18 cellular contexts compared by ENCODE assay signal in genomic region chr11:69245491-69246345, GRCh38. TPM values are rescaled to one million over a fixed set of nuclear protein-coding genes. Genes with fewer than 3 reads are reported as not detected.
DNase-seq lines count a peak whose midpoint lies in the region; ATAC-seq, FAIRE-seq and TF ChIP-seq lines count a peak whose summit lies in the region.
"Had no signal": no experiment of that assay in that cellular context is flagged by ENCODE, and none has a peak within 500 bp of the region (broad histone marks: within the 10 kb centered on the region; RNA-seq: fewer than 3 reads in every experiment).

No MANE protein-coding gene starts in this region.

- no peak overlapping the region for H2BK15ac ChIP-seq in H1 (ENCODE audit: low read length)

- WGBS in H1 (ENCODE audit: extremely low coverage in 1 of 2, insufficient coverage in 1 of 2, insufficient read length in 1 of 2, insufficient replicate concordance in 2 of 2, low coverage in 1 of 2, low lambda C conversion rate in 2 of 2, missing lambda C conversion rate in 1 of 2), 2 experiments, result 85% methylated on average over 14 of the region's 16 CpGs; no CpG with 5 or more reads in 1 of the 2 experiments

- peak overlapping the region; percentile 31; the same call in 1 of the 2 replicates for H4K8ac ChIP-seq in H1 (ENCODE audit: extremely low read depth, insufficient read depth, low read length)

- no peak for TF ChIP-seq POLR2A in H1 (IDR thresholded peaks at IDR 0.05; ENCODE audit: control extremely low read depth in 1 of 2, low read depth in 2 of 2, low read length in 2 of 2)

- no peak overlapping the region for H3K56ac ChIP-seq in H1 (replicated peaks; ENCODE audit: insufficient read length, low read depth, low read length)

- no peaks in the 10 kb centered on the region for H4K20me1 ChIP-seq in H1 (replicated peaks in 1 of 2; ENCODE audit: control insufficient read depth in 1 of 2, insufficient read depth in 2 of 2, low read length in 2 of 2)

- no peak for ATAC-seq in activated T-cell treated with anti-CD3 and anti-CD28 coated beads, Interleukin-2, amount 50 U/mL, for 4 hours
- no peak for ATAC-seq in HG03439 (IDR thresholded peaks at IDR 0.05; ENCODE audit: unreplicated experiment)
- ATAC-seq: A549, GM12878, HCT116 had no signal

- FAIRE-seq in H1 (lab: Jason Lieb, UNC), result no peak
- FAIRE-seq: A549, GM12878, RCC 7860 had no signal

- peak overlapping the region; percentile 39; the same call in 1 of the 2 replicates for H2BK12ac ChIP-seq in H1 (ENCODE audit: low read depth, low read length)

- H3K4me2 ChIP-seq in H1 (ENCODE audit: insufficient read depth in 1 of 2, low read depth in 2 of 2, low read length in 2 of 2), result no peak overlapping the region
- H3K4me2 ChIP-seq: A549 had no signal

- H2AFZ ChIP-seq in H1 (ENCODE audit: low read length), result no peak overlapping the region

- peaks cover 16% of the 10 kb centered on the region for H3K4me1 Mint-ChIP-seq in activated T-cell treated with anti-CD3 and anti-CD28 coated beads, Interleukin-2, amount 50 U/mL, for 24 hours (ENCODE audit: low read depth)
- peaks cover 14% of the 10 kb centered on the region for H3K4me1 Mint-ChIP-seq in activated T-cell treated with anti-CD3 and anti-CD28 coated beads, Interleukin-2, amount 50 U/mL, for 4 hours (ENCODE audit: low read depth)

- CTCF ChIA-PET in H1 (lab: Charles Lee; ENCODE audit: partially characterized antibody), result interaction anchor here (0.7 to 5.0 kb wide), 4 partner anchors 12 to 145 kb away, joined by 3 to 17 read pairs (median 4); no protein-coding TSS in a partner anchor

- no peak for TF ChIP-seq EP300 in H1 (IDR thresholded peaks at IDR 0.05; ENCODE audit: borderline replicate concordance in 1 of 2, low read depth in 2 of 2, low read length in 2 of 2)

- H3K14ac ChIP-seq in H1 (ENCODE audit: insufficient read length), result no peak overlapping the region

- no peak overlapping the region for H2BK5ac ChIP-seq in H1 (ENCODE audit: low read depth, low read length)

- no peaks in the 10 kb centered on the region for H3K9me3 ChIP-seq in H1 (ENCODE audit: insufficient read depth in 2 of 2, low read depth in 1 of 2, low read length in 1 of 2)
- H3K9me3 ChIP-seq: A549 had no signal

- H3K79me2 ChIP-seq in H1 (ENCODE audit: control insufficient read depth in 1 of 2, insufficient read depth in 2 of 2, low read length in 2 of 2), result no peaks in the 10 kb centered on the region

- H3K27ac ChIP-seq in H1 (ENCODE audit: low read depth, low read length), result no peak overlapping the region
- H3K27ac ChIP-seq: A549, C4-2B had no signal

- H3K36me3 ChIP-seq in H1 (ENCODE audit: control insufficient read depth in 2 of 4, insufficient read depth in 4 of 4, low read length in 3 of 4), result no peaks in the 10 kb centered on the region

- no peak for TF ChIP-seq CTCF in H1 (IDR thresholded peaks at IDR 0.05; ENCODE audit: control extremely low read depth in 1 of 3, insufficient read depth in 1 of 3, low read depth in 1 of 3, low read length in 3 of 3)

- no peak overlapping the region for H3K9ac ChIP-seq in H1 (replicated peaks in 1 of 4; ENCODE audit: extremely low read depth in 1 of 4, low read depth in 3 of 4, low read length in 3 of 4)

- peaks cover 0 to 10% (median 8%) of the 10 kb centered on the region in 4 experiments; a peak in 6 of 7 replicates for H3K27me3 ChIP-seq in H1 (replicated peaks in 1 of 4; ENCODE audit: control insufficient read depth in 3 of 4, extremely low read depth in 1 of 4, insufficient read depth in 3 of 4, low read length in 3 of 4)

- H3K27ac Mint-ChIP-seq in activated T-cell treated with anti-CD3 and anti-CD28 coated beads, Interleukin-2, amount 50 U/mL, for 24 hours, result peak overlapping the region; percentile 29
- H3K27ac Mint-ChIP-seq: IgD-negative memory B cell had no signal

- H2BK120ac ChIP-seq in H1 (replicated peaks; ENCODE audit: low read depth, low read length), result no peak overlapping the region

- no peaks in the 10 kb centered on the region for H3K36me3 Mint-ChIP-seq in activated T-cell treated with anti-CD3 and anti-CD28 coated beads, Interleukin-2, amount 50 U/mL, for 24 hours (ENCODE audit: low read depth)
- H3K36me3 Mint-ChIP-seq in activated T-cell treated with anti-CD3 and anti-CD28 coated beads, Interleukin-2, amount 50 U/mL, for 4 hours (ENCODE audit: insufficient read depth), result no peaks in the 10 kb centered on the region
- H3K36me3 Mint-ChIP-seq: IgD-negative memory B cell had no signal

- H4K5ac ChIP-seq in H1 (ENCODE audit: insufficient read length, low read depth, low read length), result no peak overlapping the region

- no peak overlapping the region for H3K4ac ChIP-seq in H1 (replicated peaks; ENCODE audit: insufficient read length, low read depth, low read length)

- TF ChIP-seq RAD21 in H1 (IDR thresholded peaks at IDR 0.05 in 1 of 2, conservative IDR thresholded peaks at IDR 0.05 in 1 of 2; ENCODE audit: low read depth in 2 of 2, low read length in 2 of 2), result no peak

- no peaks in the 10 kb centered on the region for H3K79me1 ChIP-seq in H1 (ENCODE audit: low read depth, low read length)

- H2BK20ac ChIP-seq in H1 (ENCODE audit: low read length), result no peak overlapping the region

- no peak overlapping the region for H3K23ac ChIP-seq in H1 (ENCODE audit: insufficient read length)

- H3K4me1 ChIP-seq in H1 (replicated peaks in 1 of 4; ENCODE audit: control insufficient read depth in 3 of 4, insufficient read depth in 4 of 4, low read length in 3 of 4), result peaks cover 6 to 14% (median 8%) of the 10 kb centered on the region in 4 experiments
- H3K4me1 ChIP-seq: A549 had no signal

- H3K9me3 Mint-ChIP-seq in activated T-cell treated with anti-CD3 and anti-CD28 coated beads, Interleukin-2, amount 50 U/mL, for 24 hours, result no peaks in the 10 kb centered on the region
- no peaks in the 10 kb centered on the region for H3K9me3 Mint-ChIP-seq in activated T-cell treated with anti-CD3 and anti-CD28 coated beads, Interleukin-2, amount 50 U/mL, for 4 hours
- H3K9me3 Mint-ChIP-seq: IgD-negative memory B cell had no signal

- H3K18ac ChIP-seq in H1 (ENCODE audit: extremely low read depth, low read length), result no peak overlapping the region

- no peaks in the 10 kb centered on the region for H3K27me3 Mint-ChIP-seq in activated T-cell treated with anti-CD3 and anti-CD28 coated beads, Interleukin-2, amount 50 U/mL, for 24 hours
- peaks cover 5% of the 10 kb centered on the region for H3K27me3 Mint-ChIP-seq in activated T-cell treated with anti-CD3 and anti-CD28 coated beads, Interleukin-2, amount 50 U/mL, for 4 hours (ENCODE audit: low read depth)

- peak; percentile 21 for DNase-seq in activated T-cell treated with anti-CD3 and anti-CD28 coated beads, Interleukin-2, amount 50 U/mL, for 24 hours
- DNase-seq in activated T-cell treated with anti-CD3 and anti-CD28 coated beads, Interleukin-2, amount 50 U/mL, for 4 hours, result no peak
- no peak for DNase-seq in H1 (ENCODE audit: low read depth in 1 of 2, low spot score in 2 of 2)
- peak; percentile 68 for DNase-seq in mesenteric fat pad (ENCODE audit: low spot score)
- DNase-seq in ureter (ENCODE audit: low spot score), result peak; percentile 24
- no peak for DNase-seq in DMS 273 treated with DMSO at 0.1 percent for 48 hours (lab: John Stamatoyannopoulos, UW)
- DNase-seq: COR-L47, MV-4-11, NCI-H1417 treated with DMSO at 0.1 percent for 48 hours, NCI-H2029, NCI-H524 had no signal

- H3K4me3 ChIP-seq in H1 (ENCODE audit: extremely low read depth in 1 of 4, insufficient read depth in 2 of 4, low read depth in 3 of 4, low read length in 4 of 4), result no peak overlapping the region
- H3K4me3 ChIP-seq: A549, GM12878 had no signal

- no peak overlapping the region for H3K4me3 Mint-ChIP-seq in activated T-cell treated with anti-CD3 and anti-CD28 coated beads, Interleukin-2, amount 50 U/mL, for 24 hours
- H3K4me3 Mint-ChIP-seq in activated T-cell treated with anti-CD3 and anti-CD28 coated beads, Interleukin-2, amount 50 U/mL, for 4 hours, result no peak overlapping the region
- H3K4me3 Mint-ChIP-seq: IgD-negative memory B cell had no signal

- no peak overlapping the region for H4K91ac ChIP-seq in H1 (replicated peaks; ENCODE audit: insufficient read length, low read length)

- no peak overlapping the region for H2AK5ac ChIP-seq in H1 (ENCODE audit: low read depth, low read length)

- H3K23me2 ChIP-seq in H1 (ENCODE audit: low read depth, low read length), result peaks cover 5% of the 10 kb centered on the region

- POLR2A ChIA-PET in H1 (lab: Charles Lee; ENCODE audit: partially characterized antibody), result interaction anchor here (1.0 kb wide), 1 partner anchor 425 kb away, joined by 3 read pairs; no protein-coding TSS in a partner anchor

TF ChIP-seq in H1, 55 proteins besides CTCF, POLR2A, EP300 and RAD21 (continues in another document):
- TF ChIP-seq CHD1 (IDR thresholded peaks at IDR 0.05; ENCODE audit: low read depth, low read length), result no peak
- no peak for TF ChIP-seq SRF (IDR thresholded peaks at IDR 0.05; ENCODE audit: low read depth, low read length)
- no peak for TF ChIP-seq ATF2 (IDR thresholded peaks at IDR 0.05; ENCODE audit: low read length)
- no peak for TF ChIP-seq ASH2L (IDR thresholded peaks at IDR 0.05; ENCODE audit: low read length)
- no peak for TF ChIP-seq CHD2 (IDR thresholded peaks at IDR 0.05; ENCODE audit: low read length)
- no peak for TF ChIP-seq PHF8 (conservative IDR thresholded peaks at IDR 0.05; ENCODE audit: low read depth, low read length)
- no peak for TF ChIP-seq RXRA (IDR thresholded peaks at IDR 0.05; ENCODE audit: insufficient read depth, low read depth, low read length)

RNA-seq across cellular contexts. Expression of gene MYEOV, which starts 48.2 kb away (rescaled TPM):
- total RNA-seq in activated T-cell treated with anti-CD3 and anti-CD28 coated beads, Interleukin-2, amount 50 U/mL, for 4 hours, result under 1 TPM in 2 of 3 donors, not detected in 1; 0.10 to 0.50 TPM
- 0.67 and 0.86 TPM in 2 replicates for total RNA-seq in H1 (2021; fragmentation: NEBNext Ultra II Directional; extraction: Animal tissue kit (Norgen Biotek cat#: 25700))
- polyA plus RNA-seq in H1 (2011; rRNA removed), result 0.44 and 1.0 TPM in 2 replicates
- polyA plus RNA-seq in H1 (2011; cell fraction: cytosol; rRNA removed), result 0.50 TPM
- polyA plus RNA-seq in H1 (2011; cell fraction: nucleus; rRNA removed), result 2.3 TPM
- polyA plus RNA-seq in H1 (2012, experiment 1 of 2), result 0.47 to 1.2 TPM (median 0.68 TPM) in 3 of 4 replicates, not detected in the other
- polyA plus RNA-seq in H1 (2012, experiment 2 of 2), result 0.20 TPM
- 0.36 TPM for polyA plus RNA-seq in H1 (2013, experiment 1 of 2)
- polyA plus RNA-seq in H1 (2013, experiment 2 of 2), result 0.35 TPM
- 0.16 and 0.24 TPM in 2 replicates for polyA minus RNA-seq in H1 (2011; rRNA and poly(A)+ RNA removed)
- polyA minus RNA-seq in H1 (2011; cell fraction: cytosol; rRNA and poly(A)+ RNA removed), result 0.44 TPM
- polyA minus RNA-seq in H1 (2011; cell fraction: nucleus; rRNA and poly(A)+ RNA removed), result 2.0 TPM
- total RNA-seq in mesenteric fat pad, result 31.4 TPM
- total RNA-seq in ureter, result not detected

Comparison
In these comparisons a context has a peak if more than half of its experiments do, and no peak if none do; other contexts are left out.
1. DNase-seq: peak in activated T-cell treated with anti-CD3 and anti-CD28 coated beads, Interleukin-2, amount 50 U/mL, for 24 hours (single experiment), mesenteric fat pad (single experiment) and ureter (single experiment); none in activated T-cell treated with anti-CD3 and anti-CD28 coated beads, Interleukin-2, amount 50 U/mL, for 4 hours (single experiment), H1 (0 of 2) and DMS 273 treated with DMSO at 0.1 percent for 48 hours (single experiment).
2. RNA of gene MYEOV, which starts 48.2 kb away (total RNA-seq): 31.4 TPM in mesenteric fat pad (single experiment); 0.67 to 0.86 TPM in H1, not detected in ureter (single experiment) and 0.10 to 0.50 TPM in activated T-cell treated with anti-CD3 and anti-CD28 coated beads, Interleukin-2, amount 50 U/mL, for 4 hours; every median in the first group is over 10 times any median in the second.